ENCODE assay signal across 28 cellular contexts in the genomic region with DNA sequence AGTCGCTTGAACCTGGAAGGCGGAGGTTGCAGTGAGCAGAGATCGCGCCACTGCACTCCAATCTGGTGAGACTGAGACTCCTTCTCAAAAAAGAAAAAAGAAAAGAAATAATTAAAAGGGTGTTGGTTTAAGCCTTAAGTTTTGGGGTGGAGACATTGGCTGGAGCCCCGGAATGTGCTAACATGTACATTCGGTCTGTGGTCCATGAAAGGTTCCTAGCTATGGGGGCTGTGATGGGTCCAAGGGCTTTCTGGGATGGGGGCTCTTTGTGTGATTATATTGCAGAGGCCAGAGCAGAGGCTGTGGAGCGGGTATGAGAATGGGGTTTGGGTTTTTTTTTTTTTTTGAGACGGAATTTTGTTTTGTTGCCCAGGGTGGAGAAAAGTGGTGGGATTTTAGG. TPM values are rescaled to one million over a fixed set of nuclear protein-coding genes. Genes with fewer than 3 reads are reported as not detected.
"Had no signal": no experiment of that assay in that cellular context is flagged by ENCODE, and none has a peak within 500 bp of the region (broad histone marks: within the 10 kb centered on the region; RNA-seq: fewer than 3 reads in every experiment).

No MANE protein-coding gene starts in this region.

- H3K27me3 ChIP-seq: dorsolateral prefrontal cortex, esophagus muscularis mucosa, gastrocnemius medialis, sigmoid colon, thyroid gland had no signal

- H3K9me3 Mint-ChIP-seq: activated naive CD4-positive, alpha-beta T cell treated with anti-CD3 and anti-CD28 coated beads, Interleukin-2, amount 50 U/mL, for 72 hours; activated T-cell treated with anti-CD3 and anti-CD28 coated beads, Interleukin-2, amount 50 U/mL, for 4 hours; nephron progenitor cell had no signal

- FAIRE-seq: astrocyte, colon had no signal

- H3K4me3 ChIP-seq: dorsolateral prefrontal cortex, esophagus muscularis mucosa, gastrocnemius medialis, left ventricle myocardium inferior, sigmoid colon, smooth muscle cell, thyroid gland had no signal

- H3K27ac Mint-ChIP-seq: nephron progenitor cell had no signal

- DNase-seq: activated CD4-positive, alpha-beta T cell treated with anti-CD3 and anti-CD28 coated beads for 48 hours; activated gamma-delta T cell treated with Interleukin-2 at 50 U/mL for 16 hours; activated T-cell treated with anti-CD3 and anti-CD28 coated beads, Interleukin-2, amount 50 U/mL, for 4 hours; central memory CD4-positive, alpha-beta T cell; dorsolateral prefrontal cortex; gastrocnemius medialis; hippocampal formation; kidney glomerular epithelial cell; left ventricle myocardium inferior; midbrain; nephron progenitor cell; nucleus accumbens; sigmoid colon; SK-N-SH; stimulated activated CD4-positive, alpha-beta T cell treated with anti-CD3 and anti-CD28 coated beads, Interleukin-15, amount 100 ng/mL, for 24 hours; stimulated activated naive CD4-positive, alpha-beta T cell treated with Interleukin-2 at 50 U/mL for 16 hours; substantia nigra; thyroid gland had no signal

- H3K4me3 Mint-ChIP-seq: activated T-cell treated with anti-CD3 and anti-CD28 coated beads, Interleukin-2, amount 50 U/mL, for 4 hours; nephron progenitor cell had no signal

- H3K27ac ChIP-seq: dorsolateral prefrontal cortex, esophagus muscularis mucosa, gastrocnemius medialis, left ventricle myocardium inferior, sigmoid colon, thyroid gland had no signal

- H3K9me3 ChIP-seq: esophagus muscularis mucosa, gastrocnemius medialis, left ventricle myocardium inferior, sigmoid colon, SK-N-SH, thyroid gland had no signal

- H3K4me2 ChIP-seq: SK-N-SH, smooth muscle cell had no signal

- H3K4me1 Mint-ChIP-seq: nephron progenitor cell had no signal

- H3K4me1 ChIP-seq: esophagus muscularis mucosa, gastrocnemius medialis, left ventricle myocardium inferior, sigmoid colon, thyroid gland had no signal

- ATAC-seq: activated naive CD4-positive, alpha-beta T cell treated with anti-CD3 and anti-CD28 coated beads, Interleukin-2, amount 50 U/mL, for 72 hours; activated T-cell treated with anti-CD3 and anti-CD28 coated beads, Interleukin-2, amount 50 U/mL, for 4 hours; gastrocnemius medialis had no signal

RNA-seq across cellular contexts. Expression of gene HCST, which starts 16.4 kb away (rescaled TPM):
- total RNA-seq: renal cortical epithelial cell had no signal

RNA-seq across cellular contexts. Expression of gene TYROBP, which starts 22.2 kb away (rescaled TPM):
- total RNA-seq: astrocyte; lung microvascular endothelial cell; renal cortical epithelial cell; smooth muscle cell; T-helper 2 cell treated with Interferon-gamma antibody and Interleukin-4, amounts not matched to agents 100 ng/mL and 5 ng/mL, for 36 hours had no signal

RNA-seq across cellular contexts. Expression of gene KIRREL2, which starts 29.2 kb away (rescaled TPM):
- total RNA-seq: esophagus muscularis mucosa, gastrocnemius medialis, left ventricle myocardium inferior, lung microvascular endothelial cell, posterior vena cava, renal cortical epithelial cell, ureter had no signal
